ENCODE assay signal across 13 cellular contexts in genomic region chr9:6230037-6230778, GRCh38. TPM values are rescaled to one million over a fixed set of nuclear protein-coding genes. Genes with fewer than 3 reads are reported as not detected.
DNase-seq lines count a peak whose midpoint lies in the region; TF ChIP-seq lines count a peak whose summit lies in the region.
"Had no signal": no experiment of that assay in that cellular context is flagged by ENCODE, and none has a peak within 500 bp of the region (broad histone marks: within the 10 kb centered on the region; RNA-seq: fewer than 3 reads in every experiment).

No MANE protein-coding gene starts in this region.

- H2AFZ ChIP-seq in GM23248 (peak overlapping the region; percentile 24; the same call in 1 of the 2 replicates), mesenchymal stem cell (ENCODE audit: low read depth, low read length) (no peak overlapping the region)

- H3K4ac ChIP-seq in mesenchymal stem cell (ENCODE audit: low read depth in 1 of 2, low read length in 2 of 2), result no peak overlapping the region

- no peak for TF ChIP-seq CTCF in NB4 (IDR thresholded peaks at IDR 0.05; ENCODE audit: low read depth, low read length)
- TF ChIP-seq CTCF in choroid plexus epithelial cell (conservative IDR thresholded peaks at IDR 0.05; ENCODE audit: low read depth, low read length), result no peak

- no peak overlapping the region for H4K91ac ChIP-seq in mesenchymal stem cell (ENCODE audit: low read length)

- no peaks in the 10 kb centered on the region for H3K27me3 ChIP-seq in GM23248 (replicated peaks; ENCODE audit: insufficient read depth)
- peaks cover 0 to 23% of the 10 kb centered on the region in 2 experiments for H3K27me3 ChIP-seq in mesenchymal stem cell (ENCODE audit: control insufficient read depth in 1 of 2, insufficient read depth in 1 of 2, low read length in 2 of 2)

- no peak overlapping the region for H3K14ac ChIP-seq in mesenchymal stem cell (ENCODE audit: low read length in 2 of 2)

- peak overlapping the region; percentile 35 for H3K4me2 ChIP-seq in GM23248 (ENCODE audit: unreplicated experiment)
- no peak overlapping the region for H3K4me2 ChIP-seq in mesenchymal stem cell (ENCODE audit: low read length, poor library complexity, severe bottlenecking)

- no peaks in the 10 kb centered on the region for H4K20me1 ChIP-seq in GM23248 (ENCODE audit: insufficient read depth)

- no peak overlapping the region for H2BK5ac ChIP-seq in mesenchymal stem cell (ENCODE audit: low read depth, low read length, poor library complexity, severe bottlenecking)

- 0 out of 2 replicates have a peak, but pooled peaks cover 17% of the 10 kb centered on the region for H3F3A ChIP-seq in GM23248 (ENCODE audit: insufficient read depth)

- H3K23ac ChIP-seq in mesenchymal stem cell (ENCODE audit: low read length in 2 of 2), result no peak overlapping the region

- TF ChIP-seq POLR2A in NB4 (IDR thresholded peaks at IDR 0.05; ENCODE audit: extremely low read depth, insufficient read length), result no peak

- no peak overlapping the region for H3K9ac ChIP-seq in GM23248
- H3K9ac ChIP-seq in mesenchymal stem cell (ENCODE audit: low read length), result peak overlapping the region; percentile 71

- WGBS in GM23248 (ENCODE audit: low coverage in 1 of 2, low lambda C conversion rate in 2 of 2, missing lambda C conversion rate in 2 of 2), 2 experiments, result 37 to 50% methylated on average over 2 of the region's 2 CpGs
- 90% methylated on average over 1 of the region's 2 CpGs for WGBS in mesenchymal stem cell

- H3K4me1 ChIP-seq in GM23248 (ENCODE audit: insufficient read depth) (peaks cover 24% of the 10 kb centered on the region), mesenchymal stem cell (ENCODE audit: control insufficient read depth, insufficient read depth, low read depth, low read length) (no peaks in the 10 kb centered on the region)

- H2BK120ac ChIP-seq in mesenchymal stem cell (ENCODE audit: low read depth, low read length), result no peak overlapping the region

- no peak overlapping the region for H2AK5ac ChIP-seq in mesenchymal stem cell (ENCODE audit: low read length, severe bottlenecking)

- H3K36me3 ChIP-seq in GM23248 (ENCODE audit: low read depth) (no peaks in the 10 kb centered on the region), mesenchymal stem cell (ENCODE audit: control insufficient read depth in 1 of 2, insufficient read depth in 2 of 2, low read depth in 1 of 2, low read length in 2 of 2) (no peaks in the 10 kb centered on the region)

- peak overlapping the region; percentile 4; the same call in 1 of the 2 replicates for H3K27ac ChIP-seq in GM23248
- no peak overlapping the region for H3K27ac ChIP-seq in mesenchymal stem cell (ENCODE audit: low read length, poor library complexity, severe bottlenecking)

- DNase-seq in GM23248 (peak; percentile 72), NB4 (ENCODE audit: low read depth) (peak; percentile 66), choroid plexus epithelial cell (ENCODE audit: low read depth) (peak; percentile 10), mesenchymal stem cell (no peak), C1 segment of cervical spinal cord (lab: John Stamatoyannopoulos, UW) (no peak), NCI-H2171 treated with DMSO at 0.1 percent for 48 hours (lab: John Stamatoyannopoulos, UW) (no peak), ureter (ENCODE audit: low spot score) (no peak), SW 1271 (lab: John Stamatoyannopoulos, UW) (no peak)
- DNase-seq: activated CD4-positive, alpha-beta memory T cell treated with anti-CD3 and anti-CD28 coated beads, Interleukin-2, amount 10 ng/mL, durations not matched to agents 7 days and 5 days; activated naive CD4-positive, alpha-beta T cell; CD8-positive, alpha-beta T cell had no signal

- no peak overlapping the region for H3K18ac ChIP-seq in mesenchymal stem cell (ENCODE audit: low read depth in 1 of 2, low read length in 2 of 2)

- H2BK15ac ChIP-seq in mesenchymal stem cell (ENCODE audit: low read depth, poor library complexity, severe bottlenecking), result no peak overlapping the region

- no peaks in the 10 kb centered on the region for H3K9me2 ChIP-seq in GM23248 (ENCODE audit: insufficient read depth)

- H2BK12ac ChIP-seq in mesenchymal stem cell (ENCODE audit: low read length in 2 of 2), result no peak overlapping the region

- H4K8ac ChIP-seq in mesenchymal stem cell (ENCODE audit: low read length), result no peak overlapping the region

- no peaks in the 10 kb centered on the region for H3K79me1 ChIP-seq in mesenchymal stem cell (replicated peaks; ENCODE audit: low read length, poor library complexity, severe bottlenecking)

- in situ Hi-C loops in GM23248 (cut with MboI), result no loop called here

- no peak overlapping the region for H3K4me3 ChIP-seq in GM23248
- no peak overlapping the region for H3K4me3 ChIP-seq in NB4 (ENCODE audit: low read depth, low read length)
- no peak overlapping the region for H3K4me3 ChIP-seq in choroid plexus epithelial cell (ENCODE audit: low read depth, low read length)
- peak overlapping the region in 1 of 2 experiments; percentile 44 for H3K4me3 ChIP-seq in mesenchymal stem cell (ENCODE audit: insufficient read depth in 1 of 2, low read depth in 1 of 2, low read length in 2 of 2)
- H3K4me3 ChIP-seq: skin epidermis had no signal

- H3K9me3 ChIP-seq in GM23248 (ENCODE audit: low read depth) (no peaks in the 10 kb centered on the region), mesenchymal stem cell (ENCODE audit: control insufficient read depth, low read length) (no peaks in the 10 kb centered on the region)

- H3K79me2 ChIP-seq in GM23248 (ENCODE audit: insufficient read depth), result no peaks in the 10 kb centered on the region

RNA-seq across cellular contexts. Expression of gene IL33, which starts 14.6 kb away (rescaled TPM):
- total RNA-seq in GM23248 (2014; rRNA removed; shearing (Covaris generic)), result 3.8 and 4.7 TPM in 2 replicates
- 2.2 and 2.9 TPM in 2 replicates for polyA plus RNA-seq in GM23248 (2016; fragmentation: Nextera tagmentation; extraction: Ambion mirVana)
- polyA plus RNA-seq in mesenchymal stem cell (2013, experiment 1 of 2), result 0.14 TPM
- 0.12 TPM for polyA plus RNA-seq in mesenchymal stem cell (2013, experiment 2 of 2)
- total RNA-seq in ureter, result 49.7 TPM
- total RNA-seq: activated CD4-positive, alpha-beta memory T cell treated with anti-CD3 and anti-CD28 coated beads, Interleukin-2, amount 10 ng/mL, durations not matched to agents 7 days and 5 days; CD8-positive, alpha-beta T cell had no signal
- polyA plus RNA-seq: neural cell had no signal

Comparison
In these comparisons a context has a peak if more than half of its experiments do, and no peak if none do; other contexts are left out.
1. DNase-seq: peak in GM23248 (single experiment), NB4 (single experiment) and choroid plexus epithelial cell (single experiment); none in mesenchymal stem cell (single experiment), C1 segment of cervical spinal cord (0 of 14), NCI-H2171 treated with DMSO at 0.1 percent for 48 hours (single experiment), ureter (single experiment) and SW 1271 (0 of 2).